In the genomic region with DNA sequence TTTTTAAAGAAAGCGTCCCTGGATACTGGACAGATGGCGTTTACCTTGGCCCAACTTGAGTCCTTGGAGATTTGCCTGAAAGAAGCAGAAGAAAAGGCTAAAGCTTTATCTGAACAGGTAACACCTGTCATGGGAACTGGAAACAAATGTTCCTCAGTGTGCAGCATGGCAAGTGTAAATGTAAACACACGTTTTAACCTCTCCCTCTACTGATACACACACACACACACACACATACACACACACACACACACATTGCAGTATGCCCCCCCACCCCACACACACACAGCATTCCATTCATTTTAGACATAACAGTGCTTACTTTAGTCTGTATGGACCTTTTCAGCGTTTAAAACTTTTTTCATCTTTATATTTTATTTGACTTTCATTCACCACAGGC, we compare ENCODE assay signal across 19 cellular contexts. TPM values are rescaled to one million over a fixed set of nuclear protein-coding genes. Genes with fewer than 3 reads are reported as not detected.
DNase-seq lines count a peak whose midpoint lies in the region; ATAC-seq, FAIRE-seq and TF ChIP-seq lines count a peak whose summit lies in the region.
"Had no signal": no experiment of that assay in that cellular context is flagged by ENCODE, and none has a peak within 500 bp of the region (broad histone marks: within the 10 kb centered on the region; RNA-seq: fewer than 3 reads in every experiment).

No MANE protein-coding gene starts in this region.

- H3K27ac ChIP-seq in pancreas (peak overlapping the region in 1 of 4 donors; percentile 4), esophagus muscularis mucosa (replicated peaks in 1 of 4) (peak overlapping the region in 2 of 4 donors; percentile 42 to 55)
- H3K27ac ChIP-seq: right atrium auricular region had no signal

- H3K36me3 Mint-ChIP-seq in chondrocyte (ENCODE audit: low read depth): peaks cover 2% of the 10 kb centered on the region
- H3K36me3 Mint-ChIP-seq in natural killer cell treated with Interleukin-12 subunit alpha and Interleukin-12 subunit beta and Interleukin-15 and Interleukin-18, amount 100 ng/mL, for 72 hours: no peaks in the 10 kb centered on the region
- H3K36me3 Mint-ChIP-seq: CD14-positive monocyte; naive thymus-derived CD8-positive, alpha-beta T cell had no signal

- H3K27me3 ChIP-seq in pancreas (no peaks in the 10 kb centered on the region), esophagus muscularis mucosa (no peaks in the 10 kb centered on the region)
- H3K27me3 ChIP-seq: right atrium auricular region had no signal

- no peak for TF ChIP-seq EP300 in esophagus muscularis mucosa (IDR thresholded peaks at IDR 0.05)

- no peaks in the 10 kb centered on the region for H3K9me3 Mint-ChIP-seq in chondrocyte (ENCODE audit: low read depth)
- H3K9me3 Mint-ChIP-seq in natural killer cell treated with Interleukin-12 subunit alpha and Interleukin-12 subunit beta and Interleukin-15 and Interleukin-18, amount 100 ng/mL, for 72 hours: no peaks in the 10 kb centered on the region
- H3K9me3 Mint-ChIP-seq: naive thymus-derived CD8-positive, alpha-beta T cell had no signal

- DNase-seq in DMS53 (lab: John Stamatoyannopoulos, UW) (peak; percentile 60), NCI-H2171 treated with DMSO at 0.1 percent for 48 hours (lab: John Stamatoyannopoulos, UW) (peak; percentile 80), chondrocyte (ENCODE audit: low spot score) (no peak), pancreas (peak in 3 of 6 donors; percentile 14 to 57 (median 43)), esophagus muscularis mucosa (ENCODE audit: extremely low spot score) (no peak), HCEC 1CT (no peak), CD1c-positive myeloid dendritic cell (ENCODE audit: extremely low spot score) (no peak)
- DNase-seq in natural killer cell treated with Interleukin-12 subunit alpha and Interleukin-12 subunit beta and Interleukin-15 and Interleukin-18, amount 100 ng/mL, for 72 hours (ENCODE audit: low spot score): no peak
- DNase-seq: activated gamma-delta T cell; left cardiac atrium; naive thymus-derived CD8-positive, alpha-beta T cell; OCI-M1; trophoblast cell had no signal

- peak overlapping the region; percentile 10 for H3K27ac Mint-ChIP-seq in chondrocyte (ENCODE audit: unreplicated experiment)
- no peak overlapping the region for H3K27ac Mint-ChIP-seq in natural killer cell treated with Interleukin-12 subunit alpha and Interleukin-12 subunit beta and Interleukin-15 and Interleukin-18, amount 100 ng/mL, for 72 hours

- H3K36me3 ChIP-seq in pancreas (no peaks in the 10 kb centered on the region), esophagus muscularis mucosa (no peaks in the 10 kb centered on the region)
- H3K36me3 ChIP-seq: right atrium auricular region had no signal

- H3K4me1 ChIP-seq in pancreas: peaks cover 15 to 20% (median 18%) of the 10 kb centered on the region in 3 donors
- H3K4me1 ChIP-seq in esophagus muscularis mucosa: peaks cover 0 to 44% (median 39%) of the 10 kb centered on the region in 4 donors
- H3K4me1 ChIP-seq: right atrium auricular region had no signal

- H3K4me3 ChIP-seq in pancreas (no peak overlapping the region), esophagus muscularis mucosa (no peak overlapping the region)
- H3K4me3 ChIP-seq: right atrium auricular region had no signal

- H3K9me3 ChIP-seq in pancreas (no peaks in the 10 kb centered on the region), esophagus muscularis mucosa (no peaks in the 10 kb centered on the region)
- H3K9me3 ChIP-seq: right atrium auricular region had no signal

- H3K4me1 Mint-ChIP-seq in chondrocyte (ENCODE audit: low read depth): peaks cover 22% of the 10 kb centered on the region
- no peaks in the 10 kb centered on the region for H3K4me1 Mint-ChIP-seq in natural killer cell treated with Interleukin-12 subunit alpha and Interleukin-12 subunit beta and Interleukin-15 and Interleukin-18, amount 100 ng/mL, for 72 hours (ENCODE audit: low read depth in 2 of 2)
- H3K4me1 Mint-ChIP-seq: CD14-positive monocyte; naive thymus-derived CD8-positive, alpha-beta T cell had no signal

- no peak overlapping the region for H3K4me3 Mint-ChIP-seq in chondrocyte (ENCODE audit: unreplicated experiment)
- no peak overlapping the region for H3K4me3 Mint-ChIP-seq in natural killer cell treated with Interleukin-12 subunit alpha and Interleukin-12 subunit beta and Interleukin-15 and Interleukin-18, amount 100 ng/mL, for 72 hours
- H3K4me3 Mint-ChIP-seq: CD14-positive monocyte; naive thymus-derived CD8-positive, alpha-beta T cell had no signal

- no peak for FAIRE-seq in pancreas (lab: Jason Lieb, UNC)
- FAIRE-seq: bronchial epithelial cell, endometrium had no signal

- intact Hi-C loops in pancreas (cut with DNase I) (no loop called here), esophagus muscularis mucosa (cut with DNase I) (loop anchor here (10.0 kb wide), 1 partner anchor 331 kb away; the partner anchor contains the start of gene SLC12A2)

- no peak for TF ChIP-seq CTCF in chondrocyte (IDR thresholded peaks at IDR 0.05)
- TF ChIP-seq CTCF in pancreas (IDR thresholded peaks at IDR 0.05): no peak
- TF ChIP-seq CTCF in esophagus muscularis mucosa (IDR thresholded peaks at IDR 0.05): no peak

- no peaks in the 10 kb centered on the region for H3K27me3 Mint-ChIP-seq in chondrocyte (ENCODE audit: low read depth)
- no peaks in the 10 kb centered on the region for H3K27me3 Mint-ChIP-seq in natural killer cell treated with Interleukin-12 subunit alpha and Interleukin-12 subunit beta and Interleukin-15 and Interleukin-18, amount 100 ng/mL, for 72 hours

- 8 to 9% methylated on average over 4 of the region's 4 CpGs for WGBS in pancreas, 2 donors
- 18% methylated on average over 4 of the region's 4 CpGs for WGBS in esophagus muscularis mucosa

- no peak for TF ChIP-seq POLR2A in esophagus muscularis mucosa (IDR thresholded peaks at IDR 0.05; ENCODE audit: low read depth)

- peak; percentile 69 to 91 (median 86) for ATAC-seq in pancreas
- no peak for ATAC-seq in natural killer cell treated with Interleukin-12 subunit alpha and Interleukin-12 subunit beta and Interleukin-15 and Interleukin-18, amount 100 ng/mL, for 72 hours
- ATAC-seq: left cardiac atrium; naive thymus-derived CD8-positive, alpha-beta T cell had no signal

RNA-seq across cellular contexts. Expression of gene CCDC192, which starts 51.1 kb away (rescaled TPM):
- total RNA-seq in chondrocyte: not detected in 3 replicates
- not detected for total RNA-seq in pancreas
- not detected for polyA plus RNA-seq in pancreas
- total RNA-seq in esophagus muscularis mucosa: 1 to 10 TPM in 3 of 4 donors, under 1 TPM in 1; 0.33 to 1.7 (median 1.1) TPM
- not detected for total RNA-seq in natural killer cell treated with Interleukin-12 subunit alpha and Interleukin-12 subunit beta and Interleukin-15 and Interleukin-18, amount 100 ng/mL, for 72 hours
- total RNA-seq: activated CD8-positive, alpha-beta memory T cell treated with anti-CD3 and anti-CD28 coated beads for 36 hours; bronchial epithelial cell; glomerular endothelial cell; left cardiac atrium; naive thymus-derived CD8-positive, alpha-beta T cell; right atrium auricular region had no signal
- polyA plus RNA-seq: CD14-positive monocyte; naive thymus-derived CD8-positive, alpha-beta T cell had no signal

Comparison
In these comparisons a context has a peak if more than half of its experiments do, and no peak if none do; other contexts are left out.
1. DNase-seq: peak in DMS53 (single experiment) and NCI-H2171 treated with DMSO at 0.1 percent for 48 hours (single experiment); none in chondrocyte (single experiment), esophagus muscularis mucosa (single experiment), HCEC 1CT (single experiment), natural killer cell treated with Interleukin-12 subunit alpha and Interleukin-12 subunit beta and Interleukin-15 and Interleukin-18, amount 100 ng/mL, for 72 hours (single experiment) and CD1c-positive myeloid dendritic cell (single experiment).
2. ATAC-seq: peak in pancreas (4 of 4); none in natural killer cell treated with Interleukin-12 subunit alpha and Interleukin-12 subunit beta and Interleukin-15 and Interleukin-18, amount 100 ng/mL, for 72 hours (0 of 2).